ENCODE assay signal across 1 cellular context in the genomic region with DNA sequence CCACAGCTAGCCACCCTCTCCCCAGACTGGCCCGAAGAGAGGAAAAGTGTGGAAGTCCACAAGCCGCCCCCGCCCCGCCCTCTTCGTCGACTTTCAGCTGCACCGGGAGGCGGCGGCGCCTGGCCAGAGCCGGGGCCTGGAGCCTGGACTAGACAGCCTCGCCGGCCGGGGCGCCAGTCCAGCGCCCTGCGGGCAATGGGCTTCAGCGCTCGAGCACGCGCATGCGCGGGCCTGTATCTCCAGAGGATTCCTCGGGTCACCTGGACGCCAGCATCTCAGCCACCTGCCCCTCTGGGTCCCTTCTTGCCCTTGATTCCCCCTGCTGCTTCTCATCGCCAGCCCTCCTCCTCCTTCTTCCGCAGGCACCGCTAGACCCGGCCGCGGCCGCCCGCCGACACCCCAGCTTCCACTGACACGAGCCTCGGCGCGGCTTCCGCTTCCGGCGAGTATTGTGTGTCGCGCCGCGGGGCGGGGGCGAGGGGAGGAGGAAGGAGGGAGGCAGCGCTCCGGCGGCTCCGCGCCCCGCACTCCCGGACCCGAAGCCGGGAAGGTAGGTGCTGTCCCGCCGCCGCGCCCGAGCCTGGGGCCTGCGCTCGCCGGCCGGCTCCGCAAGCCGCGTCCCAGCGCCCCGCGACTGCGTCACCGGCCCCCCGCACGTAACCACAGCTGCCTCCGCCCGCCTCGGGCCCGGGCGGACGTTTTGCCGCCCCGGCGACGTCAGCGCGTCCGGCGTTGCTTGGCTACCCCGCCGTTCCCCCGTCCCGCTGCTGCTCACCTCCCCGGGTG.
TF ChIP-seq lines count a peak whose summit lies in the region.

TSS of gene TRIM39 (plus strand) at position 482 of the 786 bp plus-strand sequence. CDS start 2,391 bp downstream, outside the sequence.

TF ChIP-seq in WTC11, 78 proteins besides CTCF, POLR2A, EP300 and RAD21 (continued from another document):
- TF ChIP-seq, protein P1, sequence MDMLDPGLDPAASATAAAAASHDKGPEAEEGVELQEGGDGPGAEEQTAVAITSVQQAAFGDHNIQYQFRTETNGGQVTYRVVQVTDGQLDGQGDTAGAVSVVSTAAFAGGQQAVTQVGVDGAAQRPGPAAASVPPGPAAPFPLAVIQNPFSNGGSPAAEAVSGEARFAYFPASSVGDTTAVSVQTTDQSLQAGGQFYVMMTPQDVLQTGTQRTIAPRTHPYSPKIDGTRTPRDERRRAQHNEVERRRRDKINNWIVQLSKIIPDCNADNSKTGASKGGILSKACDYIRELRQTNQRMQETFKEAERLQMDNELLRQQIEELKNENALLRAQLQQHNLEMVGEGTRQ (CRISPR knock-in tag; IDR thresholded peaks at IDR 0.05), result no peak
- no peak for TF ChIP-seq IRF2 (CRISPR knock-in tag; IDR thresholded peaks at IDR 0.05; ENCODE audit: borderline replicate concordance, low read depth)
- no peak; the same call in 1 of the 2 replicates for TF ChIP-seq ZNF263 (CRISPR knock-in tag; IDR thresholded peaks at IDR 0.05; ENCODE audit: low read depth)
